1 cellular context compared by ENCODE assay signal in the genomic region with DNA sequence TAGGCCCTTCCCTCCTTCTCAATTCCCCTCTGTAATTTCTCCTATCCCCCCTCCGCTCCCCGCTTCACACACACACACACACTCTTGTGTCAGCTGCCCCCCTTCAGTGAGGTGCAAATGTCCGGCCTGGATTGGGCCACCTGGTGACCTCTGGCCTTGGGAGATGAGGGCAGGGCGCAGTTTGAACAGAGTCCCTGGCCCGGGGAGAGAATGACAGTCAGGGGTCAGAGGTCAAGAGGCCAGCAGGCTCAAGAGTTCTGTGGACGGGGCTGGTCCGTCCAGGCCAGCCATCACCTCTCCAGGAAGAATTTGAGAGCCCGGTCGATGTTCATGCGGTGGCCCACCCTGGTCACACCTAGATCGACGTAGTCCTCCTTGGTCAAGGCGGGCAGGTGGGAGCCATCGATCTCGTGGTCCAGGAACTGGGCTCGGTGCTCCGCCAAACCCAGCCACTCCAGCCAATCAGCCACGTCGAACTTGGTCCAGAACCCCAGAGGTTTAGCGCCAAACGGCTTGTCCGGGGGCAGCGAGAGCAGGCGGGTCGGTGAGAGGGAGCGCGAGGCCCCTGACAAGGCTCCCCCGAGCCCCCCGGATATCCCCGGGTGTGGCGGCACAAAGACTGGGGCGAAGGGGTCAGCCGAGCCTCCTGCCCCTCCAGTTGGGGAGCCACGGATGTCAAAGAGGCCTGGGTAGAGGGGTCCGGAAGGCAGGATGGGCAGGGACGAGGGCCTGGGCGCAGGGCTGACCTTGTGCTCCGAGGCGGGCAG.
TF ChIP-seq lines count a peak whose summit lies in the region.

No MANE protein-coding gene starts in this region.

TF ChIP-seq in HepG2, 621 proteins besides CTCF, POLR2A, EP300 and RAD21:
- TF ChIP-seq ZBTB7A (CRISPR knock-in tag; IDR thresholded peaks at IDR 0.05) (no peak), NR2C2 (CRISPR knock-in tag; IDR thresholded peaks at IDR 0.05; ENCODE audit: borderline replicate concordance) (peak; percentile 50; the same call in 1 of the 2 replicates), NR2F6 (IDR thresholded peaks at IDR 0.05) (peak; percentile 35; the same call in 1 of the 2 replicates), NR2F6 (CRISPR knock-in tag; IDR thresholded peaks at IDR 0.05) (no peak)
